Comparison of ENCODE assay signal across 20 cellular contexts in genomic region chr14:50697659-50698290, GRCh38. TPM values are rescaled to one million over a fixed set of nuclear protein-coding genes. Genes with fewer than 3 reads are reported as not detected.
A peak's percentile ranks its signal among the peaks of the same experiment; 100 is the strongest.
DNase-seq lines count a peak whose midpoint lies in the region; FAIRE-seq and TF ChIP-seq lines count a peak whose summit lies in the region.
"Had no signal": no experiment of that assay in that cellular context is flagged by ENCODE, and none has a peak within 500 bp of the region (broad histone marks: within the 10 kb centered on the region; RNA-seq: fewer than 3 reads in every experiment).

No MANE protein-coding gene starts in this region.

- DNase-seq in Daoy (ENCODE audit: low read depth) (peak; percentile 21), HCEC 1CT (peak; percentile 52), SK-N-MC (ENCODE audit: low read depth, low spot score) (peak; percentile 30), retinal pigment epithelial cell (ENCODE audit: low read depth) (peak; percentile 92), KBM-7 (no peak), lower leg skin (ENCODE audit: low spot score in 2 of 2) (no peak), kidney (no peak)
- DNase-seq: Caco-2; CD4-positive, alpha-beta memory T cell; DND-41; GF-D8; H7; NCI-H1694; NCI-H2081; NCI-H69; PC-9; RPMI8226; SHP77; T-helper 2 cell had no signal

- WGBS in lower leg skin, 2 donors: 56 to 60% methylated on average over 4 of the region's 4 CpGs

- H3K9me3 ChIP-seq in SK-N-MC (ENCODE audit: low read depth, low read length) (no peaks in the 10 kb centered on the region), kidney (ENCODE audit: control insufficient read depth in 1 of 2, low read length in 2 of 2) (no peaks in the 10 kb centered on the region)

- no peaks in the 10 kb centered on the region for H3K4me1 ChIP-seq in kidney (ENCODE audit: control insufficient read depth in 1 of 2, insufficient read depth in 1 of 2, low read depth in 1 of 2, low read length in 2 of 2)
- H3K4me1 ChIP-seq: BLaER1 treated with 17β-estradiol and CSF1 and Interleukin-3, amounts not matched to agents 10 nM and 100 nM; Caco-2 had no signal

- TF ChIP-seq CTCF in retinal pigment epithelial cell (conservative IDR thresholded peaks at IDR 0.05; ENCODE audit: low read depth, low read length) (no peak), lower leg skin (IDR thresholded peaks at IDR 0.05) (no peak), kidney (IDR thresholded peaks at IDR 0.05; ENCODE audit: borderline replicate concordance, extremely low read depth, insufficient read depth) (no peak)

- in situ Hi-C loops in KBM-7 (cut with MboI; ENCODE audit: low pct_unique_long_range_greater_than_20kb, low sequenced_read_pairs): no loop called here

- H3K4me3 ChIP-seq in SK-N-MC (peak overlapping the region; percentile 36), retinal pigment epithelial cell (ENCODE audit: low read length) (no peak overlapping the region), lower leg skin (ENCODE audit: low read depth, poor library complexity, severe bottlenecking) (no peak overlapping the region), kidney (ENCODE audit: low read length in 2 of 2) (no peak overlapping the region)
- H3K4me3 ChIP-seq: BLaER1 treated with 17β-estradiol and CSF1 and Interleukin-3, amounts not matched to agents 10 nM and 100 nM; PC-9 had no signal

- no peak for FAIRE-seq in kidney (lab: Jason Lieb, UNC)

- no peak overlapping the region for H3K27ac ChIP-seq in SK-N-MC
- H3K27ac ChIP-seq in kidney (ENCODE audit: low read depth in 2 of 2, low read length in 2 of 2): no peak overlapping the region
- H3K27ac ChIP-seq: BLaER1 treated with 17β-estradiol and CSF1 and Interleukin-3, amounts not matched to agents 10 nM and 100 nM; PC-9 had no signal

- H3K36me3 ChIP-seq in SK-N-MC (ENCODE audit: insufficient read depth, low read length): no peaks in the 10 kb centered on the region
- H3K36me3 ChIP-seq in kidney (ENCODE audit: control insufficient read depth in 1 of 2, insufficient read depth in 2 of 2, low read length in 2 of 2): no peaks in the 10 kb centered on the region

- H3K9ac ChIP-seq in SK-N-MC (ENCODE audit: insufficient read length): no peak overlapping the region
- H3K9ac ChIP-seq in kidney (ENCODE audit: low read length in 2 of 2): no peak overlapping the region
- H3K9ac ChIP-seq: BLaER1 treated with 17β-estradiol and CSF1 and Interleukin-3, amounts not matched to agents 10 nM and 100 nM had no signal

- intact Hi-C loops in lower leg skin (cut with DNase I; ENCODE audit: low total_unique reads) (no loop called here), kidney (cut with DNase I) (no loop called here)

- no peak for TF ChIP-seq POLR2A in lower leg skin (IDR thresholded peaks at IDR 0.05)

RNA-seq across cellular contexts. Expression of gene SAV1, which starts 29.7 kb away (rescaled TPM):
- 28.6 and 36.5 TPM in 2 replicates for total RNA-seq in Daoy (2014; rRNA removed; shearing (Covaris generic))
- total RNA-seq in lower leg skin (10 to 100 TPM; 22.8 to 30.0 (median 28.3) TPM), kidney (36.9 TPM)
- 18.5 TPM for polyA plus RNA-seq in kidney (ENCODE audit: insufficient read depth, low read depth, low replicate concordance)

Comparison
In these comparisons a context has a peak if more than half of its experiments do, and no peak if none do; other contexts are left out.
1. DNase-seq: peak in Daoy (single experiment), HCEC 1CT (single experiment), SK-N-MC (single experiment) and retinal pigment epithelial cell (single experiment); none in KBM-7 (single experiment), lower leg skin (0 of 2) and kidney (single experiment).